In genomic region chr7:102236592-102237287, GRCh38 we compare ENCODE assay signal across 8 cellular contexts. TPM values are rescaled to one million over a fixed set of nuclear protein-coding genes. Genes with fewer than 3 reads are reported as not detected.
A peak's percentile ranks its signal among the peaks of the same experiment; 100 is the strongest.
DNase-seq lines count a peak whose midpoint lies in the region; ATAC-seq and TF ChIP-seq lines count a peak whose summit lies in the region.
"Had no signal": no experiment of that assay in that cellular context is flagged by ENCODE, and none has a peak within 500 bp of the region (broad histone marks: within the 10 kb centered on the region; RNA-seq: fewer than 3 reads in every experiment).

No MANE protein-coding gene starts in this region.

- DNase-seq in NCI-H1092 treated with DMSO at 0.1 percent for 48 hours (lab: John Stamatoyannopoulos, UW) (peak; percentile 53), T-cell (peak in 27 of 34 experiments; percentile 2 to 40 (median 25)), brain microvascular endothelial cell (peak; percentile 39), immature natural killer cell (peak; percentile 8 to 28 (median 12))
- DNase-seq in stimulated activated CD4-positive, alpha-beta T cell treated with anti-CD3 and anti-CD28 coated beads, Interleukin-15, amount 100 ng/mL, for 24 hours, result peak; percentile 62

- no peaks in the 10 kb centered on the region for H3K27me3 Mint-ChIP-seq in T-cell
- H3K27me3 Mint-ChIP-seq in immature natural killer cell (ENCODE audit: low read depth in 3 of 3), result no peaks in the 10 kb centered on the region
- H3K27me3 Mint-ChIP-seq: activated naive CD8-positive, alpha-beta T cell had no signal

- no peak overlapping the region for H3K4me3 ChIP-seq in brain microvascular endothelial cell (ENCODE audit: low read depth, low read length)

- H3K36me3 Mint-ChIP-seq in T-cell, result peaks cover 29% of the 10 kb centered on the region
- peaks cover 0 to 22% (median 6%) of the 10 kb centered on the region in 3 donors for H3K36me3 Mint-ChIP-seq in immature natural killer cell

- POLR2A ChIA-PET in T-cell (lab: Charles Lee), result interaction anchor here in 1 of 2 donors (0.6 kb wide), 1 partner anchor 652 kb away, joined by 3 read pairs; no protein-coding TSS in a partner anchor

- no peaks in the 10 kb centered on the region for H3K9me3 Mint-ChIP-seq in T-cell
- H3K9me3 Mint-ChIP-seq in immature natural killer cell, result no peaks in the 10 kb centered on the region

- H3K4me3 Mint-ChIP-seq in T-cell (no peak overlapping the region), immature natural killer cell (no peak overlapping the region)
- H3K4me3 Mint-ChIP-seq: activated naive CD8-positive, alpha-beta T cell had no signal

- H3K27ac Mint-ChIP-seq in T-cell, result no peak overlapping the region
- H3K27ac Mint-ChIP-seq in immature natural killer cell, result no peak overlapping the region
- H3K27ac Mint-ChIP-seq: activated naive CD8-positive, alpha-beta T cell had no signal

- no peaks in the 10 kb centered on the region for H3K4me1 Mint-ChIP-seq in T-cell
- peaks cover 0 to 1% of the 10 kb centered on the region in 2 donors for H3K4me1 Mint-ChIP-seq in immature natural killer cell

- H3K36me3 ChIP-seq in brain microvascular endothelial cell (replicated peaks), result no peaks in the 10 kb centered on the region

- no peak overlapping the region for H3K27ac ChIP-seq in brain microvascular endothelial cell

- CTCF ChIA-PET in T-cell (lab: Charles Lee), result interaction anchor here (1.6 to 1.8 kb wide), 2 partner anchors 634 kb away, joined by 3 to 5 read pairs; no protein-coding TSS in a partner anchor

- in situ Hi-C loops in brain microvascular endothelial cell (cut with HindIII; ENCODE audit: low pct_ligation_motif_present, low sequenced_read_pairs), result no loop called here

- ATAC-seq in T-cell (replicated peaks in 1 of 4), result peak in 1 of 4 experiments; percentile 48
- ATAC-seq in HG03521 (IDR thresholded peaks at IDR 0.05; ENCODE audit: unreplicated experiment), result no peak

- TF ChIP-seq CTCF in GM12872 (IDR thresholded peaks at IDR 0.05; ENCODE audit: insufficient read depth, low read depth, low read length) (peak; percentile 79), brain microvascular endothelial cell (IDR thresholded peaks at IDR 0.05; ENCODE audit: low read depth, low read length, missing control alignments) (peak; percentile 85)

- H3K27me3 ChIP-seq in brain microvascular endothelial cell (replicated peaks), result no peaks in the 10 kb centered on the region

RNA-seq across cellular contexts. Expression of gene SH2B2, which starts 49.9 kb away (rescaled TPM):
- total RNA-seq in T-cell, result 1 to 10 TPM in 4 of 5 donors, under 1 TPM in 1; 0.90 to 5.0 (median 2.5) TPM
- polyA plus RNA-seq in immature natural killer cell, result 1 to 10 TPM in 1 of 3 donors, not detected in 2; 1.1 TPM

Comparison
In these comparisons a context has a peak if more than half of its experiments do, and no peak if none do; other contexts are left out.
1. DNase-seq: peak in every context shown above with its lines; median percentile 62 in stimulated activated CD4-positive, alpha-beta T cell treated with anti-CD3 and anti-CD28 coated beads, Interleukin-15, amount 100 ng/mL, for 24 hours; 53 in NCI-H1092 treated with DMSO at 0.1 percent for 48 hours; 39 in brain microvascular endothelial cell; 25 in T-cell; 12 in immature natural killer cell.